ENCODE assay signal across 9 cellular contexts in the genomic region with DNA sequence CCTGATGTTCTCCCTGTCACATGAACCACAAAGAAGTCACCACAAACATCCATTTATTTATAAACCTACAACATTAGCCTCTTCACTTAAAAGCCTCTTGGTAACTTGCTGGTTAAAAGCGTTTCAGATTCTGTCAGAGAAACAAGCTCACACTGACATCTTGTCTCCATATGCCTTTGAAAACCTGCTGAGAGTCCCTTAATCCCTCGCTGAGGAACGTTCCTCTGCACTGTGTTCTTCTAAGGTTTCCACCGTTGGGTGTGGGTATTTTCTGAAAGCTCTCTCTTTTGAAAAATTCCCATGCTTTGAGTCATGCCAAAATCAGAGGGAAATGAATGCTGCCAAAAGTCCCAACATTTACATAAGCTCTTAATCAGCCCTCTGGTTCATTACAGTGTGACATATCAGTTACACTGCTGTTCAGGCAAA.
DNase-seq lines count a peak whose midpoint lies in the region; ATAC-seq and TF ChIP-seq lines count a peak whose summit lies in the region.
"Had no signal": no experiment of that assay in that cellular context is flagged by ENCODE, and none has a peak within 500 bp of the region (broad histone marks: within the 10 kb centered on the region; RNA-seq: fewer than 3 reads in every experiment).

No MANE protein-coding gene starts in this region.

- no peak overlapping the region for H3K4me3 ChIP-seq in OCI-LY3 (ENCODE audit: low read length)
- H3K4me3 ChIP-seq in fibroblast of mammary gland (ENCODE audit: control insufficient read depth, low read depth, low read length) = no peak overlapping the region
- no peak overlapping the region for H3K4me3 ChIP-seq in effector memory CD4-positive, alpha-beta T cell (ENCODE audit: insufficient read depth, low read depth, low read length, poor library complexity, severe bottlenecking)

- H3K4me1 ChIP-seq in OCI-LY3 (ENCODE audit: low read length) = peaks cover 19% of the 10 kb centered on the region
- H3K4me1 ChIP-seq in effector memory CD4-positive, alpha-beta T cell (ENCODE audit: control insufficient read depth, insufficient read depth, low read length, poor library complexity, severe bottlenecking) = no peaks in the 10 kb centered on the region

- H3K9ac ChIP-seq in OCI-LY3 (ENCODE audit: low read length) = no peak overlapping the region

- TF ChIP-seq CTCF in OCI-LY3 (IDR thresholded peaks at IDR 0.05; ENCODE audit: low read depth, low read length) (no peak), fibroblast of mammary gland (conservative IDR thresholded peaks at IDR 0.05; ENCODE audit: control insufficient read depth, insufficient read depth, low read depth, low read length) (no peak)

- peaks cover 6% of the 10 kb centered on the region; the same call in 1 of the 2 replicates for H3K79me2 ChIP-seq in OCI-LY3 (ENCODE audit: low read length)

- no peaks in the 10 kb centered on the region for H3K27me3 ChIP-seq in OCI-LY3 (ENCODE audit: low read depth, low read length)
- no peaks in the 10 kb centered on the region for H3K27me3 ChIP-seq in effector memory CD4-positive, alpha-beta T cell (replicated peaks; ENCODE audit: control insufficient read depth, insufficient read depth, low read length, poor library complexity, severe bottlenecking)

- H4K20me1 ChIP-seq in OCI-LY3 (ENCODE audit: insufficient read depth, low read length) = no peaks in the 10 kb centered on the region

- ATAC-seq in GM21529 (IDR thresholded peaks at IDR 0.05; ENCODE audit: unreplicated experiment) (peak; percentile 32), HG03135 (IDR thresholded peaks at IDR 0.05; ENCODE audit: unreplicated experiment) (no peak)
- ATAC-seq: activated CD8-positive, alpha-beta memory T cell treated with anti-CD3 and anti-CD28 coated beads, Interleukin-2, amount 10 ng/mL, durations not matched to agents 7 days and 5 days had no signal

- H3K36me3 ChIP-seq in OCI-LY3 (replicated peaks; ENCODE audit: low read depth, low read length) = peaks cover 58% of the 10 kb centered on the region
- no peaks in the 10 kb centered on the region for H3K36me3 ChIP-seq in effector memory CD4-positive, alpha-beta T cell (ENCODE audit: control insufficient read depth, insufficient read depth, low read length)

- H3K4me2 ChIP-seq in OCI-LY3 (ENCODE audit: low read length) = peak overlapping the region; percentile 10; the same call in 1 of the 2 replicates

- H3K27ac ChIP-seq in OCI-LY3 (ENCODE audit: low read length) = no peak overlapping the region
- no peak overlapping the region for H3K27ac ChIP-seq in effector memory CD4-positive, alpha-beta T cell (ENCODE audit: insufficient read depth, low read length, poor library complexity, severe bottlenecking)

- peak; percentile 94 for DNase-seq in fibroblast of mammary gland (ENCODE audit: low read depth)
- peak; percentile 90 for DNase-seq in renal cortical epithelial cell (ENCODE audit: low read depth)
- DNase-seq in activated CD8-positive, alpha-beta memory T cell treated with anti-CD3 and anti-CD28 coated beads, Interleukin-2, amount 50 U/mL, for 48 hours = no peak
- no peak for DNase-seq in stimulated activated CD4-positive, alpha-beta T cell treated with anti-CD3 and anti-CD28 coated beads, Interleukin-1b, Interleukin-23, amount 100 ng/mL, for 48 hours
- DNase-seq in effector memory CD4-positive, alpha-beta T cell = no peak
- DNase-seq: activated CD8-positive, alpha-beta memory T cell treated with anti-CD3 and anti-CD28 coated beads, Interleukin-2, amount 10 ng/mL, durations not matched to agents 7 days and 5 days had no signal

- no peaks in the 10 kb centered on the region for H3K9me3 ChIP-seq in OCI-LY3 (ENCODE audit: insufficient read depth, low read length)
- H3K9me3 ChIP-seq in effector memory CD4-positive, alpha-beta T cell (ENCODE audit: control insufficient read depth, low read length) = no peaks in the 10 kb centered on the region

- H2AFZ ChIP-seq in OCI-LY3 (ENCODE audit: low read depth, low read length) = no peak overlapping the region

Comparison
In these comparisons a context has a peak if more than half of its experiments do, and no peak if none do; other contexts are left out.
1. DNase-seq: peak in fibroblast of mammary gland (single experiment) and renal cortical epithelial cell (single experiment); none in activated CD8-positive, alpha-beta memory T cell treated with anti-CD3 and anti-CD28 coated beads, Interleukin-2, amount 50 U/mL, for 48 hours (single experiment), stimulated activated CD4-positive, alpha-beta T cell treated with anti-CD3 and anti-CD28 coated beads, Interleukin-1b, Interleukin-23, amount 100 ng/mL, for 48 hours (single experiment) and effector memory CD4-positive, alpha-beta T cell (0 of 3).